Comparison of ENCODE assay signal across 22 cellular contexts in the genomic region with DNA sequence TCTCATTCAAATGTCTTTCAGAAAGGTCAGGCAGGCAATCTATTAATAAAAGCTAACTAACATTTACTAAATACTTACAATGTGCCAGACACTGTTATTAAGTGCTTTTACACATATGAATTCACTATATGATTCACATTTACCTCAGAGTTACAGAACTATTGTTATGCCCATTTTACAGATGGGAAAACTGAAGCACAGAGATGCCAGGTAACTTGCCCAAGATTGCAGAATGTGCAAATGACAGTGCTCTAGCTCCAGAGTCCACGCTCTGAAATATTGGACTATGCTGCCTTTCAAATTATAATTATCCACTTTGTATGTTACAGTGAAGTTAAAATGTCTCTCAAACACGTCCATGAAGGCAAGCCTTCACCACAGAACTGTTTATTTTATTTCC.
"Had no signal": no experiment of that assay in that cellular context is flagged by ENCODE, and none has a peak within 500 bp of the region (broad histone marks: within the 10 kb centered on the region; RNA-seq: fewer than 3 reads in every experiment).

No MANE protein-coding gene starts in this region.

- H3K27ac ChIP-seq: hepatocyte, lower lobe of right lung, vagina had no signal

- H3K9me3 ChIP-seq: lower lobe of right lung, pancreas, vagina had no signal

- H3K4me3 Mint-ChIP-seq: activated naive CD8-positive, alpha-beta T cell treated with anti-CD3 and anti-CD28 coated beads for 36 hours; activated T-cell treated with anti-CD3 and anti-CD28 coated beads, Interleukin-2, amount 50 U/mL, for 4 hours; immature natural killer cell; naive thymus-derived CD8-positive, alpha-beta T cell; WTC11 had no signal

- H3K4me1 Mint-ChIP-seq: WTC11 had no signal

- H3K4me3 ChIP-seq: hepatocyte, lower lobe of right lung, pancreas, vagina had no signal

- H3K27ac Mint-ChIP-seq: activated naive CD8-positive, alpha-beta T cell treated with anti-CD3 and anti-CD28 coated beads for 36 hours; activated T-helper 2 cell treated with anti-CD3 and anti-CD28 coated beads, Interferon-gamma antibody, Interleukin-2, Interleukin-4, amounts not matched to agents 10 μg/mL and 5 μg/mL and 100 μg/mL, durations not matched to agents 14 hours and 24 hours and 36 hours; immature natural killer cell; WTC11 had no signal

- H3K27me3 ChIP-seq: hepatocyte, pancreas, vagina had no signal

- ATAC-seq: activated T-cell treated with anti-CD3 and anti-CD28 coated beads, Interleukin-2, amount 50 U/mL, for 4 hours; lower lobe of right lung; naive thymus-derived CD8-positive, alpha-beta T cell; right cardiac atrium; WTC11 had no signal

- DNase-seq: activated CD4-positive, alpha-beta T cell treated with anti-CD3 and anti-CD28 coated beads for 4 hours; activated CD4-positive, alpha-beta T cell treated with anti-CD3 and anti-CD28 coated beads, Interleukin-2, amount 50 U/mL, for 48 hours; activated CD8-positive, alpha-beta memory T cell treated with anti-CD3 and anti-CD28 coated beads, Interleukin-2, amount 50 U/mL, for 48 hours; activated naive CD4-positive, alpha-beta T cell; activated naive CD8-positive, alpha-beta T cell treated with anti-CD3 and anti-CD28 coated beads for 36 hours; activated T-cell treated with anti-CD3 and anti-CD28 coated beads, Interleukin-2, amount 50 U/mL, for 4 hours; central memory CD4-positive, alpha-beta T cell; effector memory CD4-positive, alpha-beta T cell; foreskin melanocyte; immature natural killer cell; lower lobe of right lung; naive thymus-derived CD8-positive, alpha-beta T cell; pancreas; right cardiac atrium; stimulated activated CD4-positive, alpha-beta T cell treated with anti-CD3 and anti-CD28 coated beads, Interleukin-12 subunit alpha, Interleukin-12 subunit beta, amount 100 ng/mL, for 4 hours; stimulated activated CD4-positive, alpha-beta T cell treated with anti-CD3 and anti-CD28 coated beads, Interleukin-4, amount 100 ng/mL, for 4 hours; T-helper 9 cell; trophoblast cell had no signal

- H3K36me3 ChIP-seq: lower lobe of right lung, pancreas, vagina had no signal

- H3K27me3 Mint-ChIP-seq: activated naive CD8-positive, alpha-beta T cell treated with anti-CD3 and anti-CD28 coated beads for 36 hours; naive thymus-derived CD8-positive, alpha-beta T cell had no signal

- H3K9me3 Mint-ChIP-seq: activated naive CD8-positive, alpha-beta T cell treated with anti-CD3 and anti-CD28 coated beads for 36 hours; activated T-cell treated with anti-CD3 and anti-CD28 coated beads, Interleukin-2, amount 50 U/mL, for 4 hours; activated T-helper 2 cell treated with anti-CD3 and anti-CD28 coated beads, Interferon-gamma antibody, Interleukin-2, Interleukin-4, amounts not matched to agents 10 μg/mL and 5 μg/mL and 100 μg/mL, durations not matched to agents 14 hours and 24 hours and 36 hours; immature natural killer cell; naive thymus-derived CD8-positive, alpha-beta T cell; WTC11 had no signal

- H3K4me2 ChIP-seq: hepatocyte had no signal

- H2AFZ ChIP-seq: hepatocyte had no signal
